In the genomic region with DNA sequence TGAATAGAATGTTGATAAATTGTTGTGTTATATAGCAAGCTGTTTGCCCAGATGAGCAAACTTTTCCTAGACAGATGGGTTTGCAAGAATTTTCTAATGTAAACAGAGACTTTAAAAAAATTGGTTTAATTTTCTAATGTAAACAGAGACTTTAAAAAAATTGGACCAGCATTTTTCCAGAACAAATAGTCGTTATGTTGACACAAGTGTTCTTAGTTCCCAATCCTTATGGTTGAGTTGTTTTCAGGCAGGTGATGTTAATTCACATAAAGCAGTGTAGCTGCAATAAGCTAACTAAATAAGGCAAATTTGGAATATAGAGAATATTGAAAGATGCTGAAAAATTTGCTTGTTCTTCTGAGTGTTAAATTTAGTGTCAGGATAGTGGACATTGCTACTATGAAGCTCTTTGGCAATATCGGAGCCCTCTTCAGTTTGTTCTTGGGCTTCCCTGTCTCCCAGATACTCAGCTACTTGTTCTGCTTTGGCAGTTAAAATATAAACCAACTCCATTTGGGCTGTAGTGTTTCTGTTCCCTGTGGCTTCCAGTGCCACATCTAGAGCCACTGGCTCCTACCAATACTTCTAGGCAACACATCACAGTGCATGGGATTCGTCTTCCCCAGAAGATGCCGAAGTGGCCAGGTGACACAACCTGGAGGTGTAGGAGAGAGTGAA, we compare ENCODE assay signal across 20 cellular contexts.
"Had no signal": no experiment of that assay in that cellular context is flagged by ENCODE, and none has a peak within 500 bp of the region (broad histone marks: within the 10 kb centered on the region; RNA-seq: fewer than 3 reads in every experiment).

No MANE protein-coding gene starts in this region.

- H3K27ac ChIP-seq: neutrophil, ovary, psoas muscle, right atrium auricular region, upper lobe of right lung had no signal

- H3K27me3 ChIP-seq: ovary, right atrium auricular region, upper lobe of right lung had no signal

- H3K4me1 ChIP-seq: psoas muscle, right atrium auricular region, upper lobe of right lung had no signal

- H3K36me3 ChIP-seq: neutrophil, ovary, right atrium auricular region, upper lobe of right lung had no signal

- H3K4me3 ChIP-seq: ovary, psoas muscle, right atrium auricular region, upper lobe of right lung had no signal

- DNase-seq: activated CD4-positive, alpha-beta T cell treated with anti-CD3 and anti-CD28 coated beads for 4 hours; activated CD4-positive, alpha-beta T cell treated with anti-CD3 and anti-CD28 coated beads, Interleukin-2, amount 50 U/mL, for 48 hours; activated CD4-positive, CD25-positive, alpha-beta regulatory T cell; activated CD8-positive, alpha-beta memory T cell treated with anti-CD3 and anti-CD28 coated beads, Interleukin-2, amount 50 U/mL, for 48 hours; activated naive CD4-positive, alpha-beta T cell; activated T-cell treated with anti-CD3 and anti-CD28 coated beads, Interleukin-2, amount 50 U/mL, for 4 hours; effector CD4-positive, alpha-beta T cell; erythroblast; glutamatergic neuron; hippocampal formation; left cardiac atrium; ovary; psoas muscle; stimulated activated CD4-positive, alpha-beta T cell treated with anti-CD3 and anti-CD28 coated beads, Interleukin-4, amount 100 ng/mL, for 24 hours; stimulated activated naive CD8-positive, alpha-beta T cell treated with anti-CD3 and anti-CD28 coated beads, Interleukin-15, Interleukin-2, amounts not matched to agents 100 U/mL and 50 U/mL, for 24 hours; upper lobe of right lung had no signal

- FAIRE-seq: frontal cortex had no signal

- ATAC-seq: activated T-cell treated with anti-CD3 and anti-CD28 coated beads, Interleukin-2, amount 50 U/mL, for 4 hours; left cardiac atrium; natural killer cell treated with Interleukin-12 subunit alpha and Interleukin-12 subunit beta and Interleukin-15 and Interleukin-18, amount 100 ng/mL, for 72 hours; psoas muscle; stimulated activated naive CD8-positive, alpha-beta T cell treated with anti-CD3 and anti-CD28 coated beads, Interleukin-15, Interleukin-2, amounts not matched to agents 100 U/mL and 50 U/mL, for 24 hours; upper lobe of right lung had no signal

- H3K9me3 ChIP-seq: neutrophil, ovary, psoas muscle, upper lobe of right lung had no signal
